ENCODE assay signal across 11 cellular contexts in genomic region chr10:91683976-91684375, GRCh38. TPM values are rescaled to one million over a fixed set of nuclear protein-coding genes. Genes with fewer than 3 reads are reported as not detected.
DNase-seq lines count a peak whose midpoint lies in the region; ATAC-seq and TF ChIP-seq lines count a peak whose summit lies in the region.
"Had no signal": no experiment of that assay in that cellular context is flagged by ENCODE, and none has a peak within 500 bp of the region (broad histone marks: within the 10 kb centered on the region; RNA-seq: fewer than 3 reads in every experiment).

No MANE protein-coding gene starts in this region.

- H3K9ac ChIP-seq in HUES48 (ENCODE audit: low read depth, low read length) (no peak overlapping the region), mammary epithelial cell (ENCODE audit: insufficient read depth, low read length) (no peak overlapping the region)

- H3K27ac ChIP-seq in AG04450 (ENCODE audit: low read depth, low read length), result peak overlapping the region; percentile 71
- peak overlapping the region; percentile 79 for H3K27ac ChIP-seq in HUES48 (ENCODE audit: low read depth, low read length)
- peak overlapping the region; percentile 63 for H3K27ac ChIP-seq in mammary epithelial cell (ENCODE audit: insufficient read depth, low read depth, low read length)
- H3K27ac ChIP-seq in A673 (ENCODE audit: low read depth, low read length, poor library complexity, severe bottlenecking), result no peak overlapping the region
- H3K27ac ChIP-seq: body of pancreas, uterus had no signal

- TF ChIP-seq CTCF in AG04450 (IDR thresholded peaks at IDR 0.05; ENCODE audit: low read depth, low read length), result no peak
- no peak for TF ChIP-seq CTCF in mammary epithelial cell (conservative IDR thresholded peaks at IDR 0.05 in 1 of 2, IDR thresholded peaks at IDR 0.05 in 1 of 2; ENCODE audit: extremely low read depth in 1 of 2, insufficient read depth in 1 of 2, low read depth in 1 of 2, low read length in 2 of 2)
- no peak for TF ChIP-seq CTCF in A673 (conservative IDR thresholded peaks at IDR 0.05; ENCODE audit: low read depth, low read length)

- H2AFZ ChIP-seq in mammary epithelial cell (ENCODE audit: low read depth, low read length), result peak overlapping the region; percentile 33

- WGBS in mammary epithelial cell (ENCODE audit: low coverage, missing lambda C conversion rate), result 0% methylated on average over 5 of the region's 5 CpGs

- H3K4me3 ChIP-seq in AG04450 (ENCODE audit: low read depth, low read length), result no peak overlapping the region
- no peak overlapping the region for H3K4me3 ChIP-seq in HUES48 (ENCODE audit: low read depth, low read length)
- no peak overlapping the region for H3K4me3 ChIP-seq in mammary epithelial cell (replicated peaks in 1 of 3; ENCODE audit: insufficient read depth in 1 of 3, low read depth in 2 of 3, low read length in 3 of 3)
- H3K4me3 ChIP-seq in A673 (ENCODE audit: low read depth, low read length, poor library complexity, severe bottlenecking), result no peak overlapping the region
- H3K4me3 ChIP-seq: body of pancreas, uterus had no signal

- dilution Hi-C loops in mammary epithelial cell (cut with HindIII; ENCODE audit: low sequenced_read_pairs), result no loop called here

- peaks cover 12% of the 10 kb centered on the region for H3K4me1 ChIP-seq in HUES48 (ENCODE audit: control insufficient read depth, insufficient read depth, low read length)
- peaks cover 34% of the 10 kb centered on the region for H3K4me1 ChIP-seq in mammary epithelial cell (ENCODE audit: insufficient read depth, low read length)
- peaks cover 7% of the 10 kb centered on the region for H3K4me1 ChIP-seq in A673 (ENCODE audit: insufficient read depth, low read length, poor library complexity, severe bottlenecking)
- H3K4me1 ChIP-seq: body of pancreas, uterus had no signal

- POLR2A ChIA-PET in AG04450 (lab: Yijun Ruan, JAX), result no interaction called here
- POLR2A ChIA-PET in A673 (lab: Charles Lee; ENCODE audit: low non-redundant PET), result no interaction called here

- no peaks in the 10 kb centered on the region for H3K36me3 ChIP-seq in HUES48 (ENCODE audit: control insufficient read depth, insufficient read depth, low read length)
- no peaks in the 10 kb centered on the region for H3K36me3 ChIP-seq in mammary epithelial cell (ENCODE audit: insufficient read depth, low read length)
- no peaks in the 10 kb centered on the region for H3K36me3 ChIP-seq in A673 (ENCODE audit: insufficient read depth, low read length, poor library complexity, severe bottlenecking)
- H3K36me3 ChIP-seq: BE2C, uterus had no signal

- BruUV-seq in mammary epithelial cell (replicated peaks; lab: Mats Ljungman, UMichigan) (no TSS peak), A673 (replicated peaks; lab: Mats Ljungman, UMichigan) (no TSS peak)

- no peaks in the 10 kb centered on the region for H4K20me1 ChIP-seq in mammary epithelial cell (ENCODE audit: insufficient read depth, low read length)

- intact Hi-C loops in mammary epithelial cell (cut with micrococcal nuclease) (loop anchor here (1.0 kb wide), 1 partner anchor 32 kb away; no protein-coding TSS in a partner anchor), A673 (cut with micrococcal nuclease; ENCODE audit: unreplicated experiment) (no loop called here)

- ATAC-seq in HG03095 (IDR thresholded peaks at IDR 0.05; ENCODE audit: unreplicated experiment), result no peak
- ATAC-seq: body of pancreas had no signal

- H3K9me3 ChIP-seq in AG04450 (ENCODE audit: control insufficient read depth, insufficient read depth, low read length), result no peaks in the 10 kb centered on the region
- no peaks in the 10 kb centered on the region for H3K9me3 ChIP-seq in HUES48 (ENCODE audit: control insufficient read depth, insufficient read depth, low read length)
- H3K9me3 ChIP-seq in mammary epithelial cell (replicated peaks; ENCODE audit: insufficient read depth, low read length), result no peaks in the 10 kb centered on the region
- H3K9me3 ChIP-seq in A673 (ENCODE audit: low read depth, low read length, poor library complexity, severe bottlenecking), result no peaks in the 10 kb centered on the region
- H3K9me3 ChIP-seq: BE2C, body of pancreas, uterus had no signal

- H3K27me3 ChIP-seq in AG04450 (ENCODE audit: control insufficient read depth, insufficient read depth, low read length) (no peaks in the 10 kb centered on the region), HUES48 (ENCODE audit: control insufficient read depth, insufficient read depth, low read length) (no peaks in the 10 kb centered on the region), mammary epithelial cell (ENCODE audit: insufficient read depth, low read length) (no peaks in the 10 kb centered on the region), A673 (replicated peaks; ENCODE audit: insufficient read depth, low read depth, low read length, poor library complexity) (no peaks in the 10 kb centered on the region)
- H3K27me3 ChIP-seq: BE2C, body of pancreas, uterus had no signal

- in situ Hi-C loops in mammary epithelial cell (cut with MboI; ENCODE audit: low sequenced_read_pairs in 2 of 2), result no loop called here

- no peaks in the 10 kb centered on the region for H3K79me2 ChIP-seq in mammary epithelial cell (ENCODE audit: insufficient read depth, low read length)

- CTCF ChIA-PET in AG04450 (lab: Charles Lee) (interaction anchor here (0.7 to 1.3 kb wide), 2 partner anchors 49 to 228 kb away, joined by 3 to 5 read pairs; no protein-coding TSS in a partner anchor), mammary epithelial cell (lab: Charles Lee; ENCODE audit: low non-redundant PET) (interaction anchor here (0.6 to 0.7 kb wide), 3 partner anchors 10 to 522 kb away, joined by 3 to 5 read pairs (median 4); no protein-coding TSS in a partner anchor), A673 (lab: Charles Lee) (no interaction called here)

- DNase-seq in AG04450 (ENCODE audit: low read depth, low spot score), result peak; percentile 65
- peak; percentile 94 for DNase-seq in mammary epithelial cell
- DNase-seq in islet precursor cell, result peak; percentile 69
- no peak for DNase-seq in activated CD8-positive, alpha-beta memory T cell treated with anti-CD3 and anti-CD28 coated beads for 24 hours
- DNase-seq in NCI-H2227 treated with DMSO at 0.1 percent for 48 hours (lab: John Stamatoyannopoulos, UW), result no peak
- DNase-seq in A673 (ENCODE audit: low spot score), result no peak
- DNase-seq: BE2C, body of pancreas, uterus had no signal

- peak overlapping the region; percentile 48 for H3K4me2 ChIP-seq in mammary epithelial cell (ENCODE audit: insufficient read depth, low read depth, low read length)

RNA-seq across cellular contexts. Expression of gene PPP1R3C, which starts 51.1 kb away (rescaled TPM):
- polyA plus RNA-seq in AG04450 (2011; rRNA removed), result 42.2 and 51.1 TPM in 2 replicates
- polyA minus RNA-seq in AG04450 (2011; rRNA and poly(A)+ RNA removed), result 60.6 and 76.4 TPM in 2 replicates
- total RNA-seq in mammary epithelial cell, result 10 to 100 TPM in 1 of 2 donors, under 1 TPM in 1; 0.49 to 11.3 TPM
- polyA plus RNA-seq in mammary epithelial cell, result 2.7 TPM
- 1.3 TPM for polyA minus RNA-seq in mammary epithelial cell
- 2.1 and 2.7 TPM in 2 replicates for total RNA-seq in A673 (2021)

Comparison
In these comparisons a context has a peak if more than half of its experiments do, and no peak if none do; other contexts are left out.
1. DNase-seq: peak in AG04450 (single experiment), mammary epithelial cell (single experiment) and islet precursor cell (single experiment); none in activated CD8-positive, alpha-beta memory T cell treated with anti-CD3 and anti-CD28 coated beads for 24 hours (single experiment), NCI-H2227 treated with DMSO at 0.1 percent for 48 hours (single experiment) and A673 (single experiment).